Comparison of ENCODE assay signal across 1 cellular context in the genomic region with DNA sequence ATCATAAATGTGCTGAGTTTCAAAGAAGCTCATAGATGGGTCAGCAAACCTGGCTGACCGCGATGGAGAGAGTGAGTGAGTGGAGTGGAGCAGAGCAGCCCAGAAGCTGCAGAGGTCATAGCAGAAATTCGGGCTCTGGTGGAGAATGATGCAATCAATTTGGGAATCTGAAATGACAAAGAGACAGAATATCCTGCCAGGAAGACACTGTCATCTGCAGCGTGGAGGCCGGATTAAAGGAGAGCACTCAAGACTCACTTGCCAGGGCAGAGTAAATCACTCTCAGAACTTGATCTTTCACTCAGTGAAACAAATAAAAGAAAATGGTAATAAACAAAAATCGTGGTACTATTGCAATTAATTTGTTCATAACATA.
TF ChIP-seq lines count a peak whose summit lies in the region.

No MANE protein-coding gene starts in this region.

TF ChIP-seq in IMR-90, 13 proteins besides CTCF, POLR2A, EP300 and RAD21:
- TF ChIP-seq, protein P1, sequence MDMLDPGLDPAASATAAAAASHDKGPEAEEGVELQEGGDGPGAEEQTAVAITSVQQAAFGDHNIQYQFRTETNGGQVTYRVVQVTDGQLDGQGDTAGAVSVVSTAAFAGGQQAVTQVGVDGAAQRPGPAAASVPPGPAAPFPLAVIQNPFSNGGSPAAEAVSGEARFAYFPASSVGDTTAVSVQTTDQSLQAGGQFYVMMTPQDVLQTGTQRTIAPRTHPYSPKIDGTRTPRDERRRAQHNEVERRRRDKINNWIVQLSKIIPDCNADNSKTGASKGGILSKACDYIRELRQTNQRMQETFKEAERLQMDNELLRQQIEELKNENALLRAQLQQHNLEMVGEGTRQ (IDR thresholded peaks at IDR 0.05; ENCODE audit: low read depth, low read length), result no peak
- TF ChIP-seq SMC3 (IDR thresholded peaks at IDR 0.05; ENCODE audit: low read depth, low read length) (no peak), CHD1 (IDR thresholded peaks at IDR 0.05; ENCODE audit: low read depth, low read length) (no peak), CEBPB (IDR thresholded peaks at IDR 0.05; ENCODE audit: low read depth, low read length) (peak; percentile 64), NFE2L2 (IDR thresholded peaks at IDR 0.05; ENCODE audit: low read depth, low read length) (no peak), MAZ (IDR thresholded peaks at IDR 0.05; ENCODE audit: borderline replicate concordance, low read depth, low read length) (no peak)
- TF ChIP-seq, protein P2, sequence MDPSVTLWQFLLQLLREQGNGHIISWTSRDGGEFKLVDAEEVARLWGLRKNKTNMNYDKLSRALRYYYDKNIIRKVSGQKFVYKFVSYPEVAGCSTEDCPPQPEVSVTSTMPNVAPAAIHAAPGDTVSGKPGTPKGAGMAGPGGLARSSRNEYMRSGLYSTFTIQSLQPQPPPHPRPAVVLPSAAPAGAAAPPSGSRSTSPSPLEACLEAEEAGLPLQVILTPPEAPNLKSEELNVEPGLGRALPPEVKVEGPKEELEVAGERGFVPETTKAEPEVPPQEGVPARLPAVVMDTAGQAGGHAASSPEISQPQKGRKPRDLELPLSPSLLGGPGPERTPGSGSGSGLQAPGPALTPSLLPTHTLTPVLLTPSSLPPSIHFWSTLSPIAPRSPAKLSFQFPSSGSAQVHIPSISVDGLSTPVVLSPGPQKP (IDR thresholded peaks at IDR 0.05; ENCODE audit: borderline replicate concordance, low read depth, low read length), result no peak
